In genomic region chr12:117501470-117501869, GRCh38 we compare ENCODE assay signal across 21 cellular contexts.
A peak's percentile ranks its signal among the peaks of the same experiment; 100 is the strongest.
DNase-seq lines count a peak whose midpoint lies in the region; ATAC-seq and TF ChIP-seq lines count a peak whose summit lies in the region.
"Had no signal": no experiment of that assay in that cellular context is flagged by ENCODE, and none has a peak within 500 bp of the region (broad histone marks: within the 10 kb centered on the region; RNA-seq: fewer than 3 reads in every experiment).

No MANE protein-coding gene starts in this region.

- ATAC-seq in left ventricle myocardium superior (peak; percentile 97), gastrocnemius medialis (peak; percentile 83 to 91), HG02981 (IDR thresholded peaks at IDR 0.05; ENCODE audit: unreplicated experiment) (no peak)
- ATAC-seq: GM23338 had no signal

- H3K9me3 ChIP-seq in gastrocnemius medialis (no peaks in the 10 kb centered on the region), uterus (no peaks in the 10 kb centered on the region)

- no peaks in the 10 kb centered on the region for H3K9me3 Mint-ChIP-seq in T-helper 2 cell treated with Interferon-gamma antibody and Interleukin-4, amounts not matched to agents 5 μg/mL and 100 μg/mL, for 36 hours
- H3K9me3 Mint-ChIP-seq: GM23338, neural progenitor cell had no signal

- TF ChIP-seq POLR2A in gastrocnemius medialis (IDR thresholded peaks at IDR 0.05) (no peak), uterus (IDR thresholded peaks at IDR 0.05) (no peak)

- H3K4me3 ChIP-seq in gastrocnemius medialis (no peak overlapping the region), uterus (no peak overlapping the region)
- H3K4me3 ChIP-seq: GM23338, neural progenitor cell had no signal

- H3K27ac Mint-ChIP-seq in T-helper 2 cell treated with Interferon-gamma antibody and Interleukin-4, amounts not matched to agents 5 μg/mL and 100 μg/mL, for 36 hours, result no peak overlapping the region
- H3K27ac Mint-ChIP-seq: GM23338, neural progenitor cell had no signal

- no peaks in the 10 kb centered on the region for H3K4me1 Mint-ChIP-seq in T-helper 2 cell treated with Interferon-gamma antibody and Interleukin-4, amounts not matched to agents 5 μg/mL and 100 μg/mL, for 36 hours (ENCODE audit: low read depth)

- H3K27ac ChIP-seq in gastrocnemius medialis, result no peak overlapping the region
- no peak overlapping the region for H3K27ac ChIP-seq in uterus
- H3K27ac ChIP-seq: epithelial cell of prostate, neural progenitor cell had no signal

- no peaks in the 10 kb centered on the region for H3K27me3 Mint-ChIP-seq in T-helper 2 cell treated with Interferon-gamma antibody and Interleukin-4, amounts not matched to agents 5 μg/mL and 100 μg/mL, for 36 hours (ENCODE audit: low read depth)

- H3K36me3 Mint-ChIP-seq in T-helper 2 cell treated with Interferon-gamma antibody and Interleukin-4, amounts not matched to agents 5 μg/mL and 100 μg/mL, for 36 hours (ENCODE audit: low read depth), result no peaks in the 10 kb centered on the region
- H3K36me3 Mint-ChIP-seq: neural progenitor cell had no signal

- in situ Hi-C loops in gastrocnemius medialis (cut with MboI; ENCODE audit: low sequenced_read_pairs in 4 of 4), result no loop called here

- intact Hi-C loops in left ventricle myocardium superior (cut with micrococcal nuclease), result no loop called here
- intact Hi-C loops in gastrocnemius medialis (cut with DNase I; ENCODE audit: low total_unique reads), result no loop called here
- intact Hi-C loops in uterus (cut with DNase I; ENCODE audit: low total_unique reads), result no loop called here

- H3K27me3 ChIP-seq in gastrocnemius medialis (no peaks in the 10 kb centered on the region), uterus (no peaks in the 10 kb centered on the region)
- H3K27me3 ChIP-seq: neural progenitor cell had no signal

- TF ChIP-seq CTCF in gastrocnemius medialis (IDR thresholded peaks at IDR 0.05 in 4 of 5, conservative IDR thresholded peaks at IDR 0.05 in 1 of 5) (no peak), uterus (IDR thresholded peaks at IDR 0.05) (no peak)

- H3K36me3 ChIP-seq in gastrocnemius medialis, result no peaks in the 10 kb centered on the region
- H3K36me3 ChIP-seq in uterus, result no peaks in the 10 kb centered on the region
- H3K36me3 ChIP-seq: neural progenitor cell had no signal

- H3K4me1 ChIP-seq in gastrocnemius medialis, result peaks cover 0 to 16% of the 10 kb centered on the region in 2 donors
- H3K4me1 ChIP-seq in uterus, result no peaks in the 10 kb centered on the region

- no peak overlapping the region for H3K4me3 Mint-ChIP-seq in T-helper 2 cell treated with Interferon-gamma antibody and Interleukin-4, amounts not matched to agents 5 μg/mL and 100 μg/mL, for 36 hours
- H3K4me3 Mint-ChIP-seq: GM23338, neural progenitor cell had no signal

- peak; percentile 18 for DNase-seq in MV-4-11 (lab: John Stamatoyannopoulos, UW)
- peak; percentile 35 for DNase-seq in RPMI7951 (ENCODE audit: low read depth)
- peak; percentile 69 for DNase-seq in left ventricle myocardium superior
- peak; percentile 47 to 60 for DNase-seq in gastrocnemius medialis
- DNase-seq in T-helper 2 cell treated with Interferon-gamma antibody and Interleukin-4, amounts not matched to agents 5 μg/mL and 100 μg/mL, for 36 hours (ENCODE audit: low spot score), result no peak
- no peak for DNase-seq in uterus
- DNase-seq: activated CD4-positive, alpha-beta T cell treated with anti-CD3 and anti-CD28 coated beads for 48 hours; activated CD8-positive, alpha-beta memory T cell treated with anti-CD3 and anti-CD28 coated beads, Interleukin-2, amount 50 U/mL, for 4 hours; activated gamma-delta T cell; amygdala; central memory CD4-positive, alpha-beta T cell; EL; foreskin melanocyte; kidney glomerular epithelial cell; NCI-H526 treated with DMSO at 0.1 percent for 48 hours; RPMI8226; SW 1271 had no signal

Comparison
In these comparisons a context has a peak if more than half of its experiments do, and no peak if none do; other contexts are left out.
1. DNase-seq: peak in MV-4-11 (single experiment), RPMI7951 (single experiment), left ventricle myocardium superior (single experiment) and gastrocnemius medialis (2 of 2); none in T-helper 2 cell treated with Interferon-gamma antibody and Interleukin-4, amounts not matched to agents 5 μg/mL and 100 μg/mL, for 36 hours (single experiment) and uterus (0 of 2).